9 cellular contexts compared by ENCODE assay signal in the genomic region with DNA sequence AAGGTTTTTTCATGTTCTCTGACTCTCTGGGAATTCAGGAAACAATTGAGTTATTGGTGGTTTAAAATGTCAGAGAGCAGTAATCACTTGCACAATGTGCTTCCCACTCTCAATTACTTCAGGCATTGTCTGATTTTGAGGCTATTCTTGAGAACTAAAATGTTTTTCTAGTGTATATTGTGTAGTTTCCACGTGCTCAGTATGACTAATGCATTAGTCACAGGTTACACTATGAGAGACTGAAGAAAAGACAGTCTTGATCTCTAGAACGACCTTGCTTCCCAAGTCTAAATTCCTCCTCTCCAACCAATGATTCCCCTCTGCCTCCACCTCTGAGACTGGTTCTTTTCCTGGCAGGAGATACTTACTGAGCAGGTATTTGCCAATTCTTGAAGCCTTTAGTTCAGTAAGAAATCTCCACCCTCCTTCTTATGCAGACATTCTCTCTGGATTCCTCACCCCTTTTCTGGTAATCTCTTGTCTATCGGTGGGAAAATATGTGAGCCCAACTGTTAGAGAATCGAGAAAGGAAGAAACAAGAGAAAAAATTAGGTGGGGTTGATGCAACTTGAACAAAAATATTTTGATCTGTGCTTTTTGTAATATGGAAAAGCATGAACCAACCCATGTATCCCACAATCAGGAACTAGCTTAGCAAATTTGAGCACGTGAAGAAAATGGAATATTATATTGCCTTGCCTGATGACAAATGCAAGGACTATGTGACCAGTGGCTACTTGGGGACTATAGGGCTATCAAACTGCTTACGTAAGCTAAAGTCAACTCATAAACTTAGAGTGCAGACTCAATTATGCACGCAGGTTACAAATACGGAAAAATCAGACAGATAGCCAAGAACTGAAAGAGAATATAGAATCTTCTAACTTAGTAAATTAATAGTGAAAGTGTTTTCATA.
DNase-seq lines count a peak whose midpoint lies in the region; ATAC-seq and TF ChIP-seq lines count a peak whose summit lies in the region.
"Had no signal": no experiment of that assay in that cellular context is flagged by ENCODE, and none has a peak within 500 bp of the region (broad histone marks: within the 10 kb centered on the region; RNA-seq: fewer than 3 reads in every experiment).

No MANE protein-coding gene starts in this region.

- H2AK5ac ChIP-seq in neuronal stem cell (ENCODE audit: low read depth, low read length): no peak overlapping the region

- DNase-seq in NCI-H69 (lab: John Stamatoyannopoulos, UW) (peak; percentile 41), colonic mucosa (no peak), neuronal stem cell (ENCODE audit: low spot score) (no peak), NCI-H1694 (lab: John Stamatoyannopoulos, UW) (no peak), NCI-H187 (lab: John Stamatoyannopoulos, UW) (no peak)
- DNase-seq: right lobe of liver had no signal

- no peak overlapping the region for H3K23ac ChIP-seq in neuronal stem cell (ENCODE audit: low read depth, low read length, poor library complexity)

- peaks cover 4% of the 10 kb centered on the region for H3K4me1 ChIP-seq in colonic mucosa
- peaks cover 0 to 2% of the 10 kb centered on the region in 2 donors for H3K4me1 ChIP-seq in neuronal stem cell (ENCODE audit: control insufficient read depth in 2 of 2, insufficient read depth in 1 of 2, low read depth in 1 of 2, low read length in 2 of 2)
- H3K4me1 ChIP-seq: right lobe of liver had no signal

- no peak overlapping the region for H3K4me2 ChIP-seq in neuronal stem cell (ENCODE audit: insufficient read depth, low read length, poor library complexity, severe bottlenecking)

- H3K36me3 ChIP-seq in colonic mucosa: no peaks in the 10 kb centered on the region
- H3K36me3 ChIP-seq in neuronal stem cell (replicated peaks in 1 of 2; ENCODE audit: control insufficient read depth in 2 of 2, insufficient read depth in 2 of 2, low read length in 2 of 2): no peaks in the 10 kb centered on the region
- H3K36me3 ChIP-seq: right lobe of liver had no signal

- H2BK12ac ChIP-seq in neuronal stem cell (ENCODE audit: low read length): no peak overlapping the region

- no peak overlapping the region for H2BK15ac ChIP-seq in neuronal stem cell (ENCODE audit: low read length)

- no peak for TF ChIP-seq CTCF in colonic mucosa (IDR thresholded peaks at IDR 0.05)

- no peaks in the 10 kb centered on the region for H3K79me1 ChIP-seq in neuronal stem cell (ENCODE audit: low read depth, low read length)

- H3K27me3 ChIP-seq in colonic mucosa: no peaks in the 10 kb centered on the region
- H3K27me3 ChIP-seq in neuronal stem cell (ENCODE audit: control insufficient read depth in 3 of 3, insufficient read depth in 3 of 3, low read depth in 1 of 3, low read length in 3 of 3): no peaks in the 10 kb centered on the region
- H3K27me3 ChIP-seq: right lobe of liver had no signal

- H2AFZ ChIP-seq in neuronal stem cell (ENCODE audit: low read length): peak overlapping the region; percentile 3

- H3K14ac ChIP-seq in neuronal stem cell (ENCODE audit: low read length): no peak overlapping the region

- H3K4ac ChIP-seq in neuronal stem cell (ENCODE audit: low read length): no peak overlapping the region

- H3K9me3 ChIP-seq in colonic mucosa (no peaks in the 10 kb centered on the region), neuronal stem cell (replicated peaks in 1 of 2; ENCODE audit: control insufficient read depth in 2 of 2, insufficient read depth in 1 of 2, low read depth in 1 of 2, low read length in 2 of 2) (peaks cover 4% of the 10 kb centered on the region in 2 donors)
- H3K9me3 ChIP-seq: right lobe of liver had no signal

- intact Hi-C loops in colonic mucosa (cut with DNase I): no loop called here

- no CpG with 5 or more reads among the region's 8 CpGs for WGBS in neuronal stem cell (ENCODE audit: extremely low coverage in 2 of 2, insufficient read length in 2 of 2, insufficient replicate concordance in 1 of 2), 2 donors

- no peak overlapping the region for H4K91ac ChIP-seq in neuronal stem cell (ENCODE audit: low read depth, low read length, poor library complexity)

- no peak overlapping the region for H2BK5ac ChIP-seq in neuronal stem cell (ENCODE audit: low read length)

- no peak overlapping the region for H3K18ac ChIP-seq in neuronal stem cell (ENCODE audit: low read length)

- H3K27ac ChIP-seq in colonic mucosa (peak overlapping the region; percentile 26), neuronal stem cell (replicated peaks; ENCODE audit: low read length) (no peak overlapping the region)
- H3K27ac ChIP-seq: right lobe of liver had no signal

- H3K4me3 ChIP-seq in colonic mucosa (no peak overlapping the region), neuronal stem cell (ENCODE audit: low read length in 2 of 2) (no peak overlapping the region)
- H3K4me3 ChIP-seq: right lobe of liver had no signal

- H2BK120ac ChIP-seq in neuronal stem cell (ENCODE audit: low read depth, low read length): no peak overlapping the region

- no peak overlapping the region for H4K8ac ChIP-seq in neuronal stem cell (ENCODE audit: low read depth, low read length)

- ATAC-seq in GM19395 (IDR thresholded peaks at IDR 0.05; ENCODE audit: unreplicated experiment) (peak; percentile 61), GM21528 (IDR thresholded peaks at IDR 0.05; ENCODE audit: low FRiP score, unreplicated experiment) (no peak), GM21723 (IDR thresholded peaks at IDR 0.05; ENCODE audit: unreplicated experiment) (no peak)

- H3K9ac ChIP-seq in colonic mucosa (ENCODE audit: low read depth in 2 of 2, low read length in 2 of 2) (no peak overlapping the region), neuronal stem cell (ENCODE audit: low read depth, low read length, poor library complexity) (no peak overlapping the region)
